8 cellular contexts compared by ENCODE assay signal in genomic region chr16:67967183-67967955, GRCh38. TPM values are rescaled to one million over a fixed set of nuclear protein-coding genes. Genes with fewer than 3 reads are reported as not detected.
DNase-seq lines count a peak whose midpoint lies in the region; ATAC-seq and TF ChIP-seq lines count a peak whose summit lies in the region.

No MANE protein-coding gene starts in this region.

- H3K23ac ChIP-seq in mesenchymal stem cell (ENCODE audit: low read length in 2 of 2): peak overlapping the region; percentile 72 to 75

- peaks cover 39% of the 10 kb centered on the region for H3K4me1 Mint-ChIP-seq in central memory CD8-positive, alpha-beta T cell

- H3K4me2 ChIP-seq in PC-3 (ENCODE audit: low read length): peak overlapping the region; percentile 95
- H3K4me2 ChIP-seq in mesenchymal stem cell (ENCODE audit: low read length, poor library complexity, severe bottlenecking): peak overlapping the region; percentile 16

- H3K27me3 Mint-ChIP-seq in central memory CD8-positive, alpha-beta T cell: no peaks in the 10 kb centered on the region

- peak; percentile 11 for DNase-seq in PC-3
- DNase-seq in central memory CD8-positive, alpha-beta T cell (ENCODE audit: low spot score in 2 of 2): no peak
- peak; percentile 42 for DNase-seq in mesenchymal stem cell
- no peak for DNase-seq in LoVo (ENCODE audit: low spot score)

- peak overlapping the region in 1 of 2 experiments; percentile 99 for H3K14ac ChIP-seq in mesenchymal stem cell (ENCODE audit: low read length in 2 of 2)

- H3K27ac ChIP-seq in PC-3 (ENCODE audit: low read length): no peak overlapping the region
- peak overlapping the region; percentile 79 for H3K27ac ChIP-seq in mesenchymal stem cell (ENCODE audit: low read length, poor library complexity, severe bottlenecking)

- TSS peak; percentile 66 for BruUV-seq in PC-3 (replicated peaks; lab: Mats Ljungman, UMichigan)

- peak overlapping the region; percentile 73 to 95 for H3K4ac ChIP-seq in mesenchymal stem cell (ENCODE audit: low read depth in 1 of 2, low read length in 2 of 2)

- no peaks in the 10 kb centered on the region for H3K9me3 Mint-ChIP-seq in central memory CD8-positive, alpha-beta T cell

- H4K8ac ChIP-seq in mesenchymal stem cell (ENCODE audit: low read length): peak overlapping the region; percentile 59

- peak overlapping the region; percentile 97 to 98 for H3K18ac ChIP-seq in mesenchymal stem cell (ENCODE audit: low read depth in 1 of 2, low read length in 2 of 2)

- peak overlapping the region; percentile 77 for H3K27ac Mint-ChIP-seq in central memory CD8-positive, alpha-beta T cell (ENCODE audit: low read depth)

- 14% methylated on average over 15 of the region's 18 CpGs for WGBS in mesenchymal stem cell

- no peaks in the 10 kb centered on the region for H3K9me2 ChIP-seq in PC-3 (replicated peaks; ENCODE audit: low read length)

- H2BK5ac ChIP-seq in mesenchymal stem cell (ENCODE audit: low read depth, low read length, poor library complexity, severe bottlenecking): peak overlapping the region; percentile 96

- TF ChIP-seq CTCF in PC-3 (conservative IDR thresholded peaks at IDR 0.05; ENCODE audit: low read depth, low read length): no peak

- peak overlapping the region; percentile 81 for H3K9ac ChIP-seq in PC-3 (ENCODE audit: low read length)
- H3K9ac ChIP-seq in mesenchymal stem cell (ENCODE audit: low read length): peak overlapping the region; percentile 92

- H4K91ac ChIP-seq in mesenchymal stem cell (ENCODE audit: low read length): peak overlapping the region; percentile 95

- H3K79me1 ChIP-seq in mesenchymal stem cell (replicated peaks; ENCODE audit: low read length, poor library complexity, severe bottlenecking): peaks cover 19% of the 10 kb centered on the region

- CTCF ChIA-PET in PC-3 (lab: Charles Lee): no interaction called here

- ATAC-seq in GM21390 (IDR thresholded peaks at IDR 0.05; ENCODE audit: unreplicated experiment) (peak; percentile 3), PC-3 (peak; percentile 5), HG03565 (IDR thresholded peaks at IDR 0.05; ENCODE audit: unreplicated experiment) (no peak), HG03175 (IDR thresholded peaks at IDR 0.05; ENCODE audit: unreplicated experiment) (no peak), HG02623 (IDR thresholded peaks at IDR 0.05; ENCODE audit: unreplicated experiment) (no peak)
- ATAC-seq in central memory CD8-positive, alpha-beta T cell (replicated peaks; ENCODE audit: extremely low read depth, poor library complexity, severe bottlenecking): peak; percentile 12

- peak overlapping the region; percentile 92 for H2AFZ ChIP-seq in PC-3 (ENCODE audit: low read length)
- no peak overlapping the region for H2AFZ ChIP-seq in mesenchymal stem cell (ENCODE audit: low read depth, low read length)

- H3K36me3 Mint-ChIP-seq in central memory CD8-positive, alpha-beta T cell (ENCODE audit: insufficient read depth): peaks cover 9% of the 10 kb centered on the region

- H3K4me3 ChIP-seq in PC-3 (ENCODE audit: low read length) (peak overlapping the region; percentile 94), mesenchymal stem cell (ENCODE audit: insufficient read depth in 1 of 2, low read depth in 1 of 2, low read length in 2 of 2) (peak overlapping the region; percentile 85 to 90)

- H3K4me1 ChIP-seq in PC-3 (ENCODE audit: insufficient read depth, low read length) (peaks cover 17% of the 10 kb centered on the region), mesenchymal stem cell (ENCODE audit: control insufficient read depth, insufficient read depth, low read depth, low read length) (peaks cover 38% of the 10 kb centered on the region)

- H3K27me3 ChIP-seq in PC-3 (ENCODE audit: low read length): no peaks in the 10 kb centered on the region
- H3K27me3 ChIP-seq in mesenchymal stem cell (ENCODE audit: control insufficient read depth in 1 of 2, insufficient read depth in 1 of 2, low read length in 2 of 2): no peaks in the 10 kb centered on the region

- POLR2A ChIA-PET in PC-3 (lab: Charles Lee; ENCODE audit: unreplicated experiment): interaction anchor here (0.5 kb wide), 1 partner anchor 129 kb away, joined by 3 read pairs; no protein-coding TSS in a partner anchor

- H3K36me3 ChIP-seq in PC-3 (ENCODE audit: low read depth, low read length) (no peaks in the 10 kb centered on the region; the same call in 1 of the 2 replicates), mesenchymal stem cell (ENCODE audit: control insufficient read depth in 1 of 2, insufficient read depth in 2 of 2, low read depth in 1 of 2, low read length in 2 of 2) (peaks cover 25 to 32% of the 10 kb centered on the region in 2 experiments)

- intact Hi-C loops in PC-3 (cut with micrococcal nuclease): no loop called here

- H2BK120ac ChIP-seq in mesenchymal stem cell (ENCODE audit: low read depth, low read length): peak overlapping the region; percentile 87

- peaks cover 29% of the 10 kb centered on the region for H3K79me2 ChIP-seq in PC-3 (ENCODE audit: low read length)

- no peaks in the 10 kb centered on the region for H3F3A ChIP-seq in PC-3 (ENCODE audit: low read length, unreplicated experiment)

- H2BK15ac ChIP-seq in mesenchymal stem cell (ENCODE audit: low read depth, poor library complexity, severe bottlenecking): no peak overlapping the region

- H2BK12ac ChIP-seq in mesenchymal stem cell (ENCODE audit: low read length in 2 of 2): peak overlapping the region; percentile 14 to 21

- H4K20me1 ChIP-seq in PC-3 (ENCODE audit: low read length): no peaks in the 10 kb centered on the region

- H2AK5ac ChIP-seq in mesenchymal stem cell (ENCODE audit: low read length, severe bottlenecking): peak overlapping the region; percentile 60

- H3K9me3 ChIP-seq in PC-3 (ENCODE audit: low read length): no peaks in the 10 kb centered on the region
- no peaks in the 10 kb centered on the region for H3K9me3 ChIP-seq in mesenchymal stem cell (ENCODE audit: control insufficient read depth, low read length)

- H3K4me3 Mint-ChIP-seq in central memory CD8-positive, alpha-beta T cell: peak overlapping the region; percentile 85

RNA-seq across cellular contexts. Expression of gene SLC12A4, which starts 1.1 kb away (rescaled TPM):
- 29.3 and 33.2 TPM in 2 replicates for total RNA-seq in PC-3 (2014; rRNA removed)
- 43.9 TPM for polyA plus RNA-seq in mesenchymal stem cell (2013, experiment 1 of 2)
- 45.1 TPM for polyA plus RNA-seq in mesenchymal stem cell (2013, experiment 2 of 2)

RNA-seq across cellular contexts. Expression of gene DPEP3, which starts 12.9 kb away (rescaled TPM):
- not detected in 2 replicates for total RNA-seq in PC-3 (2014; rRNA removed)
- not detected for polyA plus RNA-seq in mesenchymal stem cell (2013, experiment 1 of 2)
- polyA plus RNA-seq in mesenchymal stem cell (2013, experiment 2 of 2): not detected

RNA-seq across cellular contexts. Expression of gene LCAT, which starts 23.4 kb away (rescaled TPM):
- 3.2 and 4.6 TPM in 2 replicates for total RNA-seq in PC-3 (2014; rRNA removed)
- polyA plus RNA-seq in mesenchymal stem cell (2013, experiment 1 of 2): 11.5 TPM
- 10.8 TPM for polyA plus RNA-seq in mesenchymal stem cell (2013, experiment 2 of 2)

RNA-seq across cellular contexts. Expression of gene PSMB10, which starts 30.7 kb away (rescaled TPM):
- 51.3 and 52.0 TPM in 2 replicates for total RNA-seq in PC-3 (2014; rRNA removed)
- polyA plus RNA-seq in mesenchymal stem cell (2013, experiment 1 of 2): 102 TPM
- polyA plus RNA-seq in mesenchymal stem cell (2013, experiment 2 of 2): 104 TPM

RNA-seq across cellular contexts. Expression of gene DPEP2, which starts 31.9 kb away (rescaled TPM):
- total RNA-seq in PC-3 (2014; rRNA removed): not detected in 2 replicates
- polyA plus RNA-seq in mesenchymal stem cell (2013, experiment 1 of 2): 0.35 TPM
- 0.19 TPM for polyA plus RNA-seq in mesenchymal stem cell (2013, experiment 2 of 2)

Comparison
In these comparisons a context has a peak if more than half of its experiments do, and no peak if none do; other contexts are left out.
1. ATAC-seq: peak in GM21390 (single experiment), PC-3 (single experiment) and central memory CD8-positive, alpha-beta T cell (single experiment); none in HG03565 (single experiment), HG03175 (single experiment) and HG02623 (single experiment).
2. DNase-seq: peak in PC-3 (single experiment) and mesenchymal stem cell (single experiment); none in central memory CD8-positive, alpha-beta T cell (0 of 2) and LoVo (single experiment).